11 cellular contexts compared by ENCODE assay signal in the genomic region with DNA sequence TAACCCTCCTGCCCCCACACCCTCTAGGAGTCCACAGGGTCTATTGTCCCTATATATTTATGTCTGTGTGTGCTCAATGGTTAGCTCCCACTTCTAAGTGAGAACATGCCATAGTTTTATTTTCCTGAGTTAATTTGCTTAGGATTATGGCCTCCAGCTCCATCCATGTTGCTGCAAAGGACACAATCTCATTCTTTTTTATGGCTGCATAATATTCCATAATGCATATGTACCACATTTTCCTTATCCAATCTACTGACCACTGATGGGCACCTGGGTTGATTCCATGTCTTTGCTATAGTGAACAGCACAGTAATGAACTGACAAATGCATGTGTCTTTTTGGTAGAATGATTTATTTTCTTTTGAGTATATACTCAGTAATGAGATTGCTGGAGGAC. TPM values are rescaled to one million over a fixed set of nuclear protein-coding genes. Genes with fewer than 3 reads are reported as not detected.
"Had no signal": no experiment of that assay in that cellular context is flagged by ENCODE, and none has a peak within 500 bp of the region (broad histone marks: within the 10 kb centered on the region; RNA-seq: fewer than 3 reads in every experiment).

No MANE protein-coding gene starts in this region.

- H3K4me3 ChIP-seq: GM23248, GM23338, HAP-1 had no signal

- H3K4me1 ChIP-seq: HAP-1 had no signal

- H3K27ac ChIP-seq: GM23248 had no signal

- H3K9me3 Mint-ChIP-seq: GM23338, H9, HFFc6 had no signal

- ATAC-seq: GM23338, HCT116 had no signal

- H3K4me2 ChIP-seq: GM23338 had no signal

- H3K27ac Mint-ChIP-seq: GM23338, H9, HFFc6 had no signal

- H3K4me3 Mint-ChIP-seq: GM23338, H9, HFFc6 had no signal

- H3K36me3 ChIP-seq: HAP-1 had no signal

- H3K9ac ChIP-seq: GM23248 had no signal

- FAIRE-seq: H1, H54 had no signal

- H2AFZ ChIP-seq: GM23248 had no signal

- DNase-seq: GM23248, GOT3, H7, H9, HCEC 1CT, HFFc6 had no signal

- H3K9me3 ChIP-seq: HAP-1 had no signal

RNA-seq across cellular contexts. Expression of a gene that starts 13.3 kb away (rescaled TPM):
- total RNA-seq: GM23248 had no signal
